1 cellular context compared by ENCODE assay signal in the genomic region with DNA sequence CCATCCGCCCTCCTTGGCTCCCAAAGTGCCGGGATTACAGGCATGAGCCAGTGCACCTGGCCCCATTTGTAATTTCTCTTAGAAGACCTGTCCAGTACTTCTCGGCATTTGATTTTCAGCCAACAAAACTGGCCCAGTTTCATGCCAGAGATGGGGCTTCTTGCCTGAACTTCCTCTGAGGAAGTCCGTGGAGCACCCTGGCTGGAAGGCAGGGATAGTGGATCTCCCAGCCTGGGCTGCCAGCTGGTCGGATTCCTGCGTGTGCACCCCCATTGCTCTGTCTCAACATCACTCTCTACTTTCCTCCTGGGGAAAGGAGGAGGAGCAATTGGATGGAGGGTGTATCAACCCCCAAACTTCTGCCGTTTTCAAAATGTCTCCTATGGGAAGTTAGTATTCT.
TF ChIP-seq lines count a peak whose summit lies in the region.

No MANE protein-coding gene starts in this region.

TF ChIP-seq in H1, 55 proteins besides CTCF, POLR2A, EP300 and RAD21:
- TF ChIP-seq, protein P1, sequence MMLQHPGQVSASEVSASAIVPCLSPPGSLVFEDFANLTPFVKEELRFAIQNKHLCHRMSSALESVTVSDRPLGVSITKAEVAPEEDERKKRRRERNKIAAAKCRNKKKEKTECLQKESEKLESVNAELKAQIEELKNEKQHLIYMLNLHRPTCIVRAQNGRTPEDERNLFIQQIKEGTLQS (IDR thresholded peaks at IDR 0.05; ENCODE audit: insufficient read depth, low read depth, low read length), result no peak
- TF ChIP-seq ZNF274 (IDR thresholded peaks at IDR 0.05; ENCODE audit: borderline replicate concordance, extremely low read depth, low read length) (no peak), FOSL1 (IDR thresholded peaks at IDR 0.05; ENCODE audit: insufficient read depth, low read depth, low read length) (no peak), CBX8 (IDR thresholded peaks at IDR 0.05; ENCODE audit: borderline replicate concordance, low read depth, low read length) (no peak), NRF1 (IDR thresholded peaks at IDR 0.05; ENCODE audit: low read depth, low read length) (no peak), JUN (IDR thresholded peaks at IDR 0.05; ENCODE audit: low read depth, low read length) (no peak), SAP30 (IDR thresholded peaks at IDR 0.05; ENCODE audit: insufficient read depth, insufficient replicate concordance, low read length) (no peak), TCF12 (IDR thresholded peaks at IDR 0.05; ENCODE audit: low read depth, low read length) (no peak), HDAC6 (IDR thresholded peaks at IDR 0.05; ENCODE audit: low read depth, low read length) (no peak), SUZ12 (IDR thresholded peaks at IDR 0.05; ENCODE audit: low read length) (no peak), CHD2 (IDR thresholded peaks at IDR 0.05; ENCODE audit: low read length) (no peak), SP1 (IDR thresholded peaks at IDR 0.05; ENCODE audit: low read depth, low read length) (no peak), SP4 (IDR thresholded peaks at IDR 0.05; ENCODE audit: low read length) (no peak), KDM4A (IDR thresholded peaks at IDR 0.05; ENCODE audit: low read depth, low read length, severe bottlenecking) (no peak)
- TF ChIP-seq, protein P2, sequence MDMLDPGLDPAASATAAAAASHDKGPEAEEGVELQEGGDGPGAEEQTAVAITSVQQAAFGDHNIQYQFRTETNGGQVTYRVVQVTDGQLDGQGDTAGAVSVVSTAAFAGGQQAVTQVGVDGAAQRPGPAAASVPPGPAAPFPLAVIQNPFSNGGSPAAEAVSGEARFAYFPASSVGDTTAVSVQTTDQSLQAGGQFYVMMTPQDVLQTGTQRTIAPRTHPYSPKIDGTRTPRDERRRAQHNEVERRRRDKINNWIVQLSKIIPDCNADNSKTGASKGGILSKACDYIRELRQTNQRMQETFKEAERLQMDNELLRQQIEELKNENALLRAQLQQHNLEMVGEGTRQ (IDR thresholded peaks at IDR 0.05; ENCODE audit: low read length), result no peak
- TF ChIP-seq, protein P3, sequence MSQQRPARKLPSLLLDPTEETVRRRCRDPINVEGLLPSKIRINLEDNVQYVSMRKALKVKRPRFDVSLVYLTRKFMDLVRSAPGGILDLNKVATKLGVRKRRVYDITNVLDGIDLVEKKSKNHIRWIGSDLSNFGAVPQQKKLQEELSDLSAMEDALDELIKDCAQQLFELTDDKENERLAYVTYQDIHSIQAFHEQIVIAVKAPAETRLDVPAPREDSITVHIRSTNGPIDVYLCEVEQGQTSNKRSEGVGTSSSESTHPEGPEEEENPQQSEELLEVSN (IDR thresholded peaks at IDR 0.05), result no peak
